Comparison of ENCODE assay signal across 1 cellular context in genomic region chr5:32233696-32234447, GRCh38.
TF ChIP-seq lines count a peak whose summit lies in the region.

No MANE protein-coding gene starts in this region.

TF ChIP-seq in liver, 16 proteins besides CTCF, POLR2A, EP300 and RAD21 (continued from another document):
- peak; percentile 30 for TF ChIP-seq ZBTB33 (IDR thresholded peaks at IDR 0.05)
- peak; percentile 34 for TF ChIP-seq ATF3 (IDR thresholded peaks at IDR 0.05)
- peak; percentile 38 for TF ChIP-seq FOXA2 (IDR thresholded peaks at IDR 0.05)
- peak; percentile 59 to 80 for TF ChIP-seq HNF4A (conservative IDR thresholded peaks at IDR 0.05)
- peak; percentile 11 to 64 for TF ChIP-seq JUND (IDR thresholded peaks at IDR 0.05)
- peak; percentile 76 for TF ChIP-seq YY1 (IDR thresholded peaks at IDR 0.05)
- peak in 1 of 2 donors; percentile 64 for TF ChIP-seq EGR1 (IDR thresholded peaks at IDR 0.05; ENCODE audit: low read depth in 2 of 2)
- peak; percentile 87 for TF ChIP-seq TAF1 (conservative IDR thresholded peaks at IDR 0.05)
- TF ChIP-seq SP1 (IDR thresholded peaks at IDR 0.05), result peak; percentile 95
- no peak for TF ChIP-seq HNF4G (IDR thresholded peaks at IDR 0.05)
TF ChIP-seq in liver: peak in this region for 15.
